Comparison of ENCODE assay signal across 1 cellular context in genomic region chr11:27514076-27514475, GRCh38.
TF ChIP-seq lines count a peak whose summit lies in the region.

No MANE protein-coding gene starts in this region.

TF ChIP-seq in GM23338, 12 proteins besides CTCF, POLR2A, EP300 and RAD21:
- no peak for TF ChIP-seq JUNB (IDR thresholded peaks at IDR 0.05; ENCODE audit: unreplicated experiment)
- TF ChIP-seq EZH2phosphoT487 (IDR thresholded peaks at IDR 0.05; ENCODE audit: unreplicated experiment) = no peak
- no peak for TF ChIP-seq ZNF331 (CRISPR knock-in tag; IDR thresholded peaks at IDR 0.05; ENCODE audit: low read depth)
- TF ChIP-seq ZNF462 (CRISPR knock-in tag; IDR thresholded peaks at IDR 0.05) = no peak
- TF ChIP-seq REST (IDR thresholded peaks at IDR 0.05; ENCODE audit: unreplicated experiment) = no peak
- TF ChIP-seq STAT1 (IDR thresholded peaks at IDR 0.05; ENCODE audit: unreplicated experiment) = no peak
- no peak for TF ChIP-seq CREB1 (CRISPR knock-in tag; IDR thresholded peaks at IDR 0.05; ENCODE audit: low read depth)
- no peak for TF ChIP-seq EZH2 (IDR thresholded peaks at IDR 0.05; ENCODE audit: low read depth, unreplicated experiment)
- no peak for TF ChIP-seq ETS1 (IDR thresholded peaks at IDR 0.05)
- TF ChIP-seq POLR2AphosphoS5 (IDR thresholded peaks at IDR 0.05; ENCODE audit: low read depth) = no peak
